ENCODE assay signal across 2 cellular contexts in the genomic region with DNA sequence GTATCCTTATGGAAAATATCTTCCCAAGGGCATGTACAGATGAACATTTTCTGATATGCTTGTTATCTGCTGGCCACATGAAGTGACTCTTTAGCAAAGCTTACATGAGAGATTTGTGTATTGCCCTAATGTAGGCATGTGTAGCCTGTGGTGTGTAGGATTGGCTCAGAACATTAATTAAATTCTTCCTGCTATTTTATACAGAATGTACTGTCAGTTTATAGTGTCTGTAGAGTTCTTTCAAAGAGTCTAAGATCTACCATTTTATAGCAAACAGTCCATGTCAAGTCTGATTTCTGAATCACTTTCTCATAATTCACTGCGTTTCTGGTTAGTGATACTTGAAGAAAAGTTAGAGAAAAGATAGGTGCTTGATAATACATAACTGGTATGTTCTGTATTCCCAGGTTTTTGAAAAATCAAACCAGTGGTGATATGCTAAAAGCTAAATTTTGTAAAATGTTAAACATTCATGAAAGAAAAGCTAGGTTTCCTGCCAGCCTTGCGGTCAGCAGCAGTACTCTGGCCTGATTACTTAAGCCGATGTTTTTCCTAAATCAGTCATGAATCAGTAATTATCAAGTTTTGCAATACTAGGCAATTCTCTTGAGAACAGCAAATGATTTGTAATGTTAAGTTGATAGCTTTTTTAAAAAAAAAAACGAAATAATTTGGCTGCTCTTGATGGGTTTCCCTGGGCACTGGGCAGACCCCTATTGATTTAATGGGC.
TF ChIP-seq lines count a peak whose summit lies in the region.

No MANE protein-coding gene starts in this region.

TF ChIP-seq in endothelial cell of umbilical vein, 7 proteins besides CTCF, POLR2A, EP300 and RAD21:
- no peak for TF ChIP-seq FOS (IDR thresholded peaks at IDR 0.05; ENCODE audit: borderline replicate concordance, insufficient read depth, low read length)
- TF ChIP-seq, protein P1, sequence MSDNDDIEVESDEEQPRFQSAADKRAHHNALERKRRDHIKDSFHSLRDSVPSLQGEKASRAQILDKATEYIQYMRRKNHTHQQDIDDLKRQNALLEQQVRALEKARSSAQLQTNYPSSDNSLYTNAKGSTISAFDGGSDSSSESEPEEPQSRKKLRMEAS (IDR thresholded peaks at IDR 0.05; ENCODE audit: insufficient read depth, insufficient read length) = no peak
- no peak for TF ChIP-seq JUN (IDR thresholded peaks at IDR 0.05; ENCODE audit: borderline replicate concordance, insufficient read depth, insufficient read length, low read depth)

TF ChIP-seq in GM23338, 12 proteins besides CTCF, POLR2A, EP300 and RAD21:
- TF ChIP-seq, protein P2, sequence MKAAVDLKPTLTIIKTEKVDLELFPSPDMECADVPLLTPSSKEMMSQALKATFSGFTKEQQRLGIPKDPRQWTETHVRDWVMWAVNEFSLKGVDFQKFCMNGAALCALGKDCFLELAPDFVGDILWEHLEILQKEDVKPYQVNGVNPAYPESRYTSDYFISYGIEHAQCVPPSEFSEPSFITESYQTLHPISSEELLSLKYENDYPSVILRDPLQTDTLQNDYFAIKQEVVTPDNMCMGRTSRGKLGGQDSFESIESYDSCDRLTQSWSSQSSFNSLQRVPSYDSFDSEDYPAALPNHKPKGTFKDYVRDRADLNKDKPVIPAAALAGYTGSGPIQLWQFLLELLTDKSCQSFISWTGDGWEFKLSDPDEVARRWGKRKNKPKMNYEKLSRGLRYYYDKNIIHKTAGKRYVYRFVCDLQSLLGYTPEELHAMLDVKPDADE (IDR thresholded peaks at IDR 0.05) = no peak
- TF ChIP-seq ZNF331 (CRISPR knock-in tag; IDR thresholded peaks at IDR 0.05; ENCODE audit: low read depth) (no peak), NANOG (IDR thresholded peaks at IDR 0.05; ENCODE audit: borderline replicate concordance) (no peak)
